Comparison of ENCODE assay signal across 8 cellular contexts in genomic region chr7:24825931-24826661, GRCh38.
DNase-seq lines count a peak whose midpoint lies in the region; ATAC-seq and TF ChIP-seq lines count a peak whose summit lies in the region.

No MANE protein-coding gene starts in this region.

- H3K4me3 ChIP-seq in CD8-positive, alpha-beta T cell (ENCODE audit: low read depth, low read length): peak overlapping the region; percentile 3
- H3K4me3 ChIP-seq in Karpas-422 (ENCODE audit: low read length) (no peak overlapping the region), brain microvascular endothelial cell (ENCODE audit: low read depth, low read length) (no peak overlapping the region), mesenchymal stem cell (ENCODE audit: insufficient read depth in 1 of 2, low read depth in 1 of 2, low read length in 2 of 2) (no peak overlapping the region), adrenal gland (no peak overlapping the region), neuronal stem cell (ENCODE audit: low read length in 2 of 2) (no peak overlapping the region)

- no peaks in the 10 kb centered on the region for H3K9me3 Mint-ChIP-seq in CD8-positive, alpha-beta T cell

- no peak for TF ChIP-seq POLR2A in adrenal gland (IDR thresholded peaks at IDR 0.05)

- TF ChIP-seq CTCF in CD8-positive, alpha-beta T cell (IDR thresholded peaks at IDR 0.05): no peak
- no peak for TF ChIP-seq CTCF in brain microvascular endothelial cell (IDR thresholded peaks at IDR 0.05; ENCODE audit: low read depth, low read length, missing control alignments)
- no peak for TF ChIP-seq CTCF in adrenal gland (IDR thresholded peaks at IDR 0.05)

- H4K91ac ChIP-seq in mesenchymal stem cell (ENCODE audit: low read length): no peak overlapping the region
- H4K91ac ChIP-seq in neuronal stem cell (ENCODE audit: low read depth, low read length, poor library complexity): no peak overlapping the region

- no peak overlapping the region for H2BK5ac ChIP-seq in mesenchymal stem cell (ENCODE audit: low read depth, low read length, poor library complexity, severe bottlenecking)
- H2BK5ac ChIP-seq in neuronal stem cell (ENCODE audit: low read length): no peak overlapping the region

- CTCF ChIA-PET in CD8-positive, alpha-beta T cell (lab: Charles Lee): interaction anchor here (0.9 to 3.0 kb wide), 11 partner anchors 8 to 273 kb away, joined by 3 to 17 read pairs (median 5); no protein-coding TSS in a partner anchor

- H3K23ac ChIP-seq in mesenchymal stem cell (ENCODE audit: low read length in 2 of 2) (no peak overlapping the region), neuronal stem cell (ENCODE audit: low read depth, low read length, poor library complexity) (no peak overlapping the region)

- no peak overlapping the region for H4K8ac ChIP-seq in mesenchymal stem cell (ENCODE audit: low read length)
- no peak overlapping the region for H4K8ac ChIP-seq in neuronal stem cell (ENCODE audit: low read depth, low read length)

- no peak overlapping the region for H2BK15ac ChIP-seq in mesenchymal stem cell (ENCODE audit: low read depth, poor library complexity, severe bottlenecking)
- H2BK15ac ChIP-seq in neuronal stem cell (ENCODE audit: low read length): no peak overlapping the region

- no peaks in the 10 kb centered on the region for H3K9me3 ChIP-seq in CD8-positive, alpha-beta T cell (ENCODE audit: low read length)
- H3K9me3 ChIP-seq in Karpas-422 (ENCODE audit: low read length): no peaks in the 10 kb centered on the region
- H3K9me3 ChIP-seq in mesenchymal stem cell (ENCODE audit: control insufficient read depth, low read length): no peaks in the 10 kb centered on the region
- no peaks in the 10 kb centered on the region for H3K9me3 ChIP-seq in adrenal gland (replicated peaks in 1 of 3)
- H3K9me3 ChIP-seq in neuronal stem cell (replicated peaks in 1 of 2; ENCODE audit: control insufficient read depth in 2 of 2, insufficient read depth in 1 of 2, low read depth in 1 of 2, low read length in 2 of 2): no peaks in the 10 kb centered on the region

- H3K9me2 ChIP-seq in Karpas-422 (replicated peaks; ENCODE audit: insufficient read depth, low read length): no peaks in the 10 kb centered on the region

- peaks cover 46% of the 10 kb centered on the region for H3K4me1 Mint-ChIP-seq in CD8-positive, alpha-beta T cell (ENCODE audit: low read depth)

- H3K36me3 Mint-ChIP-seq in CD8-positive, alpha-beta T cell: peaks cover 19% of the 10 kb centered on the region

- H2BK12ac ChIP-seq in mesenchymal stem cell (ENCODE audit: low read length in 2 of 2): no peak overlapping the region
- H2BK12ac ChIP-seq in neuronal stem cell (ENCODE audit: low read length): no peak overlapping the region

- H3K4ac ChIP-seq in mesenchymal stem cell (ENCODE audit: low read depth in 1 of 2, low read length in 2 of 2): no peak overlapping the region
- H3K4ac ChIP-seq in neuronal stem cell (ENCODE audit: low read length): no peak overlapping the region

- H3K27me3 Mint-ChIP-seq in CD8-positive, alpha-beta T cell (ENCODE audit: low read depth): no peaks in the 10 kb centered on the region

- DNase-seq in CD8-positive, alpha-beta T cell: peak in 2 of 7 experiments; percentile 8 to 16
- no peak for DNase-seq in Karpas-422
- DNase-seq in brain microvascular endothelial cell: peak; percentile 50
- DNase-seq in mesenchymal stem cell: peak; percentile 58
- no peak for DNase-seq in adrenal gland
- DNase-seq in neuronal stem cell (ENCODE audit: low spot score): no peak
- DNase-seq in posterior cingulate gyrus: no peak
- no peak for DNase-seq in Ammon's horn (ENCODE audit: low spot score)

- H4K20me1 ChIP-seq in Karpas-422 (ENCODE audit: insufficient read depth, low read depth, low read length): no peaks in the 10 kb centered on the region

- H3K18ac ChIP-seq in mesenchymal stem cell (ENCODE audit: low read depth in 1 of 2, low read length in 2 of 2) (no peak overlapping the region), neuronal stem cell (ENCODE audit: low read length) (no peak overlapping the region)

- ATAC-seq in CD8-positive, alpha-beta T cell: peak; percentile 1

- 68% methylated on average over 5 of the region's 6 CpGs for WGBS in mesenchymal stem cell
- WGBS in adrenal gland, 4 donors: 55 to 59% (median 57%) methylated on average over 6 of the region's 6 CpGs
- WGBS in neuronal stem cell (ENCODE audit: extremely low coverage in 2 of 2, insufficient read length in 2 of 2, insufficient replicate concordance in 1 of 2), 2 donors: no CpG with 5 or more reads among the region's 6 CpGs

- in situ Hi-C loops in brain microvascular endothelial cell (cut with HindIII; ENCODE audit: low pct_ligation_motif_present, low sequenced_read_pairs): no loop called here

- peak overlapping the region; percentile 19 for H3K4me2 ChIP-seq in Karpas-422 (ENCODE audit: low read depth, low read length, poor library complexity, severe bottlenecking)
- no peak overlapping the region for H3K4me2 ChIP-seq in mesenchymal stem cell (ENCODE audit: low read length, poor library complexity, severe bottlenecking)
- H3K4me2 ChIP-seq in neuronal stem cell (ENCODE audit: insufficient read depth, low read length, poor library complexity, severe bottlenecking): no peak overlapping the region

- intact Hi-C loops in CD8-positive, alpha-beta T cell (cut with DNase I, micrococcal nuclease): loop anchor here in 1 of 2 experiments (5.0 kb wide), 1 partner anchor 71 kb away; no protein-coding TSS in a partner anchor
- intact Hi-C loops in adrenal gland (cut with DNase I) (loop anchor here in 1 of 2 donors (10.0 kb wide), 2 partner anchors 149 to 239 kb away; no protein-coding TSS in a partner anchor), posterior cingulate gyrus (cut with DNase I) (no loop called here)

- no peaks in the 10 kb centered on the region for H3K36me3 ChIP-seq in CD8-positive, alpha-beta T cell (ENCODE audit: insufficient read depth, low read length)
- H3K36me3 ChIP-seq in Karpas-422 (ENCODE audit: insufficient read depth, low read length) (peaks cover 67% of the 10 kb centered on the region; the same call in 1 of the 2 replicates), brain microvascular endothelial cell (replicated peaks) (peaks cover 6% of the 10 kb centered on the region), mesenchymal stem cell (ENCODE audit: control insufficient read depth in 1 of 2, insufficient read depth in 2 of 2, low read depth in 1 of 2, low read length in 2 of 2) (peaks cover 9 to 68% of the 10 kb centered on the region in 2 experiments), adrenal gland (replicated peaks in 1 of 2) (no peaks in the 10 kb centered on the region), neuronal stem cell (replicated peaks in 1 of 2; ENCODE audit: control insufficient read depth in 2 of 2, insufficient read depth in 2 of 2, low read length in 2 of 2) (peaks cover 0 to 92% of the 10 kb centered on the region in 2 donors)

- peaks cover 28% of the 10 kb centered on the region for H3K79me2 ChIP-seq in Karpas-422 (ENCODE audit: low read length)

- H3K27ac Mint-ChIP-seq in CD8-positive, alpha-beta T cell: peak overlapping the region; percentile 94

- no peaks in the 10 kb centered on the region for H3K27me3 ChIP-seq in CD8-positive, alpha-beta T cell (ENCODE audit: insufficient read depth, low read length)
- H3K27me3 ChIP-seq in Karpas-422 (ENCODE audit: low read length) (no peaks in the 10 kb centered on the region), brain microvascular endothelial cell (replicated peaks) (no peaks in the 10 kb centered on the region), mesenchymal stem cell (ENCODE audit: control insufficient read depth in 1 of 2, insufficient read depth in 1 of 2, low read length in 2 of 2) (no peaks in the 10 kb centered on the region), adrenal gland (no peaks in the 10 kb centered on the region), neuronal stem cell (ENCODE audit: control insufficient read depth in 3 of 3, insufficient read depth in 3 of 3, low read depth in 1 of 3, low read length in 3 of 3) (no peaks in the 10 kb centered on the region)

- H2AK5ac ChIP-seq in mesenchymal stem cell (ENCODE audit: low read length, severe bottlenecking) (no peak overlapping the region), neuronal stem cell (ENCODE audit: low read depth, low read length) (no peak overlapping the region)

- H2AFZ ChIP-seq in Karpas-422 (ENCODE audit: low read length) (no peak overlapping the region), mesenchymal stem cell (ENCODE audit: low read depth, low read length) (no peak overlapping the region), neuronal stem cell (ENCODE audit: low read length) (no peak overlapping the region)

- peak overlapping the region; percentile 9 for H3K4me3 Mint-ChIP-seq in CD8-positive, alpha-beta T cell

- peaks cover 39% of the 10 kb centered on the region for H3K4me1 ChIP-seq in CD8-positive, alpha-beta T cell (ENCODE audit: insufficient read depth, low read length)
- H3K4me1 ChIP-seq in Karpas-422 (ENCODE audit: low read length) (peaks cover 100% of the 10 kb centered on the region), mesenchymal stem cell (ENCODE audit: control insufficient read depth, insufficient read depth, low read depth, low read length) (peaks cover 15% of the 10 kb centered on the region), adrenal gland (replicated peaks in 1 of 2) (no peaks in the 10 kb centered on the region), neuronal stem cell (ENCODE audit: control insufficient read depth in 2 of 2, insufficient read depth in 1 of 2, low read depth in 1 of 2, low read length in 2 of 2) (peaks cover 2 to 11% of the 10 kb centered on the region in 2 donors)

- POLR2A ChIA-PET in CD8-positive, alpha-beta T cell (lab: Charles Lee): no interaction called here

- H3K14ac ChIP-seq in mesenchymal stem cell (ENCODE audit: low read length in 2 of 2) (no peak overlapping the region), neuronal stem cell (ENCODE audit: low read length) (no peak overlapping the region)

- H3K79me1 ChIP-seq in mesenchymal stem cell (replicated peaks; ENCODE audit: low read length, poor library complexity, severe bottlenecking): peaks cover 6% of the 10 kb centered on the region
- H3K79me1 ChIP-seq in neuronal stem cell (ENCODE audit: low read depth, low read length): no peaks in the 10 kb centered on the region

- H3K9ac ChIP-seq in Karpas-422 (ENCODE audit: low read length) (peak overlapping the region; percentile 34; the same call in 1 of the 2 replicates), mesenchymal stem cell (ENCODE audit: low read length) (no peak overlapping the region), neuronal stem cell (ENCODE audit: low read depth, low read length, poor library complexity) (no peak overlapping the region)

- no peak overlapping the region for H3K27ac ChIP-seq in CD8-positive, alpha-beta T cell (ENCODE audit: low read depth, low read length)
- H3K27ac ChIP-seq in Karpas-422 (ENCODE audit: low read length): peak overlapping the region; percentile 98
- peak overlapping the region; percentile 53 for H3K27ac ChIP-seq in brain microvascular endothelial cell
- no peak overlapping the region for H3K27ac ChIP-seq in mesenchymal stem cell (ENCODE audit: low read length, poor library complexity, severe bottlenecking)
- H3K27ac ChIP-seq in adrenal gland: no peak overlapping the region
- H3K27ac ChIP-seq in neuronal stem cell (replicated peaks; ENCODE audit: low read length): no peak overlapping the region

- H2BK120ac ChIP-seq in mesenchymal stem cell (ENCODE audit: low read depth, low read length) (no peak overlapping the region), neuronal stem cell (ENCODE audit: low read depth, low read length) (no peak overlapping the region)

Comparison
In these comparisons a context has a peak if more than half of its experiments do, and no peak if none do; other contexts are left out.
1. DNase-seq: peak in brain microvascular endothelial cell (single experiment) and mesenchymal stem cell (single experiment); none in Karpas-422 (single experiment), adrenal gland (0 of 7), neuronal stem cell (single experiment), posterior cingulate gyrus (0 of 10) and Ammon's horn (single experiment).
2. H3K27ac ChIP-seq: peak in Karpas-422 (single experiment) and brain microvascular endothelial cell (single experiment); none in CD8-positive, alpha-beta T cell (single experiment), mesenchymal stem cell (single experiment), adrenal gland (0 of 5) and neuronal stem cell (single experiment).